10 cellular contexts compared by ENCODE assay signal in genomic region chr16:50297301-50298074, GRCh38. TPM values are rescaled to one million over a fixed set of nuclear protein-coding genes. Genes with fewer than 3 reads are reported as not detected.
DNase-seq lines count a peak whose midpoint lies in the region; ATAC-seq and TF ChIP-seq lines count a peak whose summit lies in the region.
"Had no signal": no experiment of that assay in that cellular context is flagged by ENCODE, and none has a peak within 500 bp of the region (broad histone marks: within the 10 kb centered on the region; RNA-seq: fewer than 3 reads in every experiment).

No MANE protein-coding gene starts in this region.

- CTCF ChIA-PET in activated CD8-positive, alpha-beta T cell treated with anti-CD3 and anti-CD28 coated beads for 36 hours (lab: Charles Lee): interaction anchor here (0.9 to 1.4 kb wide), 4 partner anchors 19 to 509 kb away, joined by 3 read pairs; no protein-coding TSS in a partner anchor
- CTCF ChIA-PET in activated CD8-positive, alpha-beta T cell treated with anti-CD3 and anti-CD28 coated beads, Interleukin-2, amount 10 ng/mL, durations not matched to agents 7 days and 5 days (lab: Charles Lee): no interaction called here
- CTCF ChIA-PET in mammary epithelial cell (lab: Charles Lee; ENCODE audit: low non-redundant PET): interaction anchor here (0.5 kb wide), 1 partner anchor 271 kb away, joined by 3 read pairs; no protein-coding TSS in a partner anchor

- POLR2A ChIA-PET in activated CD8-positive, alpha-beta T cell treated with anti-CD3 and anti-CD28 coated beads for 36 hours (lab: Charles Lee): interaction anchor here (1.1 to 2.5 kb wide), 6 partner anchors 12 to 215 kb away, joined by 3 to 6 read pairs (median 4); no protein-coding TSS in a partner anchor
- POLR2A ChIA-PET in activated CD8-positive, alpha-beta T cell treated with anti-CD3 and anti-CD28 coated beads, Interleukin-2, amount 10 ng/mL, durations not matched to agents 7 days and 5 days (lab: Charles Lee): interaction anchor here (2.2 kb wide), 1 partner anchor 23 kb away, joined by 4 read pairs; no protein-coding TSS in a partner anchor

- intact Hi-C loops in activated CD8-positive, alpha-beta T cell treated with anti-CD3 and anti-CD28 coated beads for 36 hours (cut with micrococcal nuclease): no loop called here
- intact Hi-C loops in sciatic nerve (cut with DNase I) (no loop called here), mammary epithelial cell (cut with micrococcal nuclease) (no loop called here)

- H3K27me3 Mint-ChIP-seq in activated CD8-positive, alpha-beta T cell treated with anti-CD3 and anti-CD28 coated beads for 36 hours: no peaks in the 10 kb centered on the region
- H3K27me3 Mint-ChIP-seq in activated CD8-positive, alpha-beta T cell treated with anti-CD3 and anti-CD28 coated beads, Interleukin-2, amount 10 ng/mL, durations not matched to agents 7 days and 5 days (ENCODE audit: low read depth): no peaks in the 10 kb centered on the region
- peaks cover 8% of the 10 kb centered on the region for H3K27me3 Mint-ChIP-seq in glutamatergic neuron (ENCODE audit: unreplicated experiment)

- dilution Hi-C loops in mammary epithelial cell (cut with HindIII; ENCODE audit: low sequenced_read_pairs): loop anchor here (5.0 kb wide), 1 partner anchor 70 kb away; no protein-coding TSS in a partner anchor

- no peak overlapping the region for H3K4me3 Mint-ChIP-seq in activated CD8-positive, alpha-beta T cell treated with anti-CD3 and anti-CD28 coated beads for 36 hours
- no peak overlapping the region for H3K4me3 Mint-ChIP-seq in activated CD8-positive, alpha-beta T cell treated with anti-CD3 and anti-CD28 coated beads, Interleukin-2, amount 10 ng/mL, durations not matched to agents 7 days and 5 days
- peak overlapping the region; percentile 25 for H3K4me3 Mint-ChIP-seq in glutamatergic neuron (ENCODE audit: unreplicated experiment)

- H3K9me3 ChIP-seq in mammary epithelial cell (replicated peaks; ENCODE audit: insufficient read depth, low read length): no peaks in the 10 kb centered on the region

- in situ Hi-C loops in mammary epithelial cell (cut with MboI; ENCODE audit: low sequenced_read_pairs in 2 of 2): no loop called here

- peaks cover 8% of the 10 kb centered on the region for H3K4me1 ChIP-seq in mammary epithelial cell (ENCODE audit: insufficient read depth, low read length)

- H4K20me1 ChIP-seq in mammary epithelial cell (ENCODE audit: insufficient read depth, low read length): no peaks in the 10 kb centered on the region

- H3K27me3 ChIP-seq in mammary epithelial cell (ENCODE audit: insufficient read depth, low read length): no peaks in the 10 kb centered on the region

- no peaks in the 10 kb centered on the region for H3K9me3 Mint-ChIP-seq in activated CD8-positive, alpha-beta T cell treated with anti-CD3 and anti-CD28 coated beads for 36 hours
- no peaks in the 10 kb centered on the region for H3K9me3 Mint-ChIP-seq in activated CD8-positive, alpha-beta T cell treated with anti-CD3 and anti-CD28 coated beads, Interleukin-2, amount 10 ng/mL, durations not matched to agents 7 days and 5 days (ENCODE audit: insufficient read depth)
- H3K9me3 Mint-ChIP-seq in glutamatergic neuron (ENCODE audit: unreplicated experiment): peaks cover 16% of the 10 kb centered on the region

- no peak overlapping the region for H3K27ac ChIP-seq in mammary epithelial cell (ENCODE audit: insufficient read depth, low read depth, low read length)

- H3K4me1 Mint-ChIP-seq in activated CD8-positive, alpha-beta T cell treated with anti-CD3 and anti-CD28 coated beads for 36 hours (ENCODE audit: low read depth): peaks cover 5% of the 10 kb centered on the region
- H3K4me1 Mint-ChIP-seq in activated CD8-positive, alpha-beta T cell treated with anti-CD3 and anti-CD28 coated beads, Interleukin-2, amount 10 ng/mL, durations not matched to agents 7 days and 5 days (ENCODE audit: low read depth): peaks cover 13% of the 10 kb centered on the region
- H3K4me1 Mint-ChIP-seq in glutamatergic neuron (ENCODE audit: low read depth, unreplicated experiment): peaks cover 11% of the 10 kb centered on the region

- no peaks in the 10 kb centered on the region for H3K79me2 ChIP-seq in mammary epithelial cell (ENCODE audit: insufficient read depth, low read length)

- no peak overlapping the region for H3K9ac ChIP-seq in mammary epithelial cell (ENCODE audit: insufficient read depth, low read length)

- TF ChIP-seq CTCF in activated CD8-positive, alpha-beta T cell treated with anti-CD3 and anti-CD28 coated beads for 36 hours (IDR thresholded peaks at IDR 0.05): no peak
- TF ChIP-seq CTCF in glutamatergic neuron (IDR thresholded peaks at IDR 0.05; ENCODE audit: partially characterized antibody, unreplicated experiment): no peak
- no peak for TF ChIP-seq CTCF in mammary epithelial cell (conservative IDR thresholded peaks at IDR 0.05 in 1 of 2, IDR thresholded peaks at IDR 0.05 in 1 of 2; ENCODE audit: extremely low read depth in 1 of 2, insufficient read depth in 1 of 2, low read depth in 1 of 2, low read length in 2 of 2)

- no peaks in the 10 kb centered on the region for H3K36me3 ChIP-seq in mammary epithelial cell (ENCODE audit: insufficient read depth, low read length)

- no peak overlapping the region for H3K4me2 ChIP-seq in mammary epithelial cell (ENCODE audit: insufficient read depth, low read depth, low read length)

- DNase-seq in activated CD8-positive, alpha-beta T cell treated with anti-CD3 and anti-CD28 coated beads for 36 hours: no peak
- DNase-seq in activated CD8-positive, alpha-beta T cell treated with anti-CD3 and anti-CD28 coated beads, Interleukin-2, amount 10 ng/mL, durations not matched to agents 7 days and 5 days: no peak
- DNase-seq in NCI-H82 treated with DMSO at 0.1 percent for 48 hours (lab: John Stamatoyannopoulos, UW; ENCODE audit: unreplicated experiment) (peak; percentile 72), glutamatergic neuron (peak; percentile 47), sciatic nerve (ENCODE audit: low spot score) (peak; percentile 55), mammary epithelial cell (no peak), mucosa of gallbladder (ENCODE audit: low spot score) (no peak)
- DNase-seq: NCI-H2029 treated with DMSO at 0.1 percent for 48 hours; stimulated activated naive CD4-positive, alpha-beta T cell treated with Interleukin-2 at 50 U/mL for 16 hours had no signal

- ATAC-seq in activated CD8-positive, alpha-beta T cell treated with anti-CD3 and anti-CD28 coated beads for 36 hours: no peak
- ATAC-seq in activated CD8-positive, alpha-beta T cell treated with anti-CD3 and anti-CD28 coated beads, Interleukin-2, amount 10 ng/mL, durations not matched to agents 7 days and 5 days: no peak
- ATAC-seq in sciatic nerve (no peak), GM19351 (IDR thresholded peaks at IDR 0.05; ENCODE audit: unreplicated experiment) (no peak)

- peak overlapping the region; percentile 10 for H3K27ac Mint-ChIP-seq in activated CD8-positive, alpha-beta T cell treated with anti-CD3 and anti-CD28 coated beads for 36 hours
- H3K27ac Mint-ChIP-seq in activated CD8-positive, alpha-beta T cell treated with anti-CD3 and anti-CD28 coated beads, Interleukin-2, amount 10 ng/mL, durations not matched to agents 7 days and 5 days: no peak overlapping the region
- H3K27ac Mint-ChIP-seq in glutamatergic neuron (ENCODE audit: unreplicated experiment): peak overlapping the region; percentile 82

- no peak overlapping the region for H3K4me3 ChIP-seq in mammary epithelial cell (replicated peaks in 1 of 3; ENCODE audit: insufficient read depth in 1 of 3, low read depth in 2 of 3, low read length in 3 of 3)

- no peak overlapping the region for H2AFZ ChIP-seq in mammary epithelial cell (ENCODE audit: low read depth, low read length)

- peaks cover 23% of the 10 kb centered on the region for H3K36me3 Mint-ChIP-seq in activated CD8-positive, alpha-beta T cell treated with anti-CD3 and anti-CD28 coated beads for 36 hours (ENCODE audit: low read depth)
- peaks cover 55% of the 10 kb centered on the region for H3K36me3 Mint-ChIP-seq in activated CD8-positive, alpha-beta T cell treated with anti-CD3 and anti-CD28 coated beads, Interleukin-2, amount 10 ng/mL, durations not matched to agents 7 days and 5 days (ENCODE audit: low read depth)
- no peaks in the 10 kb centered on the region for H3K36me3 Mint-ChIP-seq in glutamatergic neuron (ENCODE audit: unreplicated experiment)

- 89% methylated on average over 9 of the region's 15 CpGs for WGBS in mammary epithelial cell (ENCODE audit: low coverage, missing lambda C conversion rate)

- no TSS peak for BruUV-seq in mammary epithelial cell (replicated peaks; lab: Mats Ljungman, UMichigan)

RNA-seq across cellular contexts. Expression of gene ADCY7, which starts 31.1 kb away (rescaled TPM):
- total RNA-seq in activated CD8-positive, alpha-beta T cell treated with anti-CD3 and anti-CD28 coated beads for 36 hours: 10 to 100 TPM; 89.9 to 92.1 TPM
- total RNA-seq in activated CD8-positive, alpha-beta T cell treated with anti-CD3 and anti-CD28 coated beads, Interleukin-2, amount 10 ng/mL, durations not matched to agents 7 days and 5 days: 100 to 1,000 TPM; 214 to 225 TPM
- total RNA-seq in glutamatergic neuron (ENCODE audit: unreplicated experiment) (16.7 TPM), sciatic nerve (39.4 TPM), mammary epithelial cell (10 to 100 TPM in 1 of 2 donors, 1 to 10 TPM in 1; 8.2 to 16.3 TPM), mucosa of gallbladder (46.0 TPM)
- polyA plus RNA-seq in mammary epithelial cell: 1.9 TPM
- 0.57 TPM for polyA minus RNA-seq in mammary epithelial cell

Comparison
In these comparisons a context has a peak if more than half of its experiments do, and no peak if none do; other contexts are left out.
1. DNase-seq: peak in NCI-H82 treated with DMSO at 0.1 percent for 48 hours (single experiment), glutamatergic neuron (single experiment) and sciatic nerve (single experiment); none in activated CD8-positive, alpha-beta T cell treated with anti-CD3 and anti-CD28 coated beads for 36 hours (single experiment), activated CD8-positive, alpha-beta T cell treated with anti-CD3 and anti-CD28 coated beads, Interleukin-2, amount 10 ng/mL, durations not matched to agents 7 days and 5 days (single experiment), mammary epithelial cell (single experiment) and mucosa of gallbladder (single experiment).